Comparison of ENCODE assay signal across 17 cellular contexts in genomic region chr2:85902496-85902895, GRCh38. TPM values are rescaled to one million over a fixed set of nuclear protein-coding genes. Genes with fewer than 3 reads are reported as not detected.
DNase-seq lines count a peak whose midpoint lies in the region; ATAC-seq and TF ChIP-seq lines count a peak whose summit lies in the region.
"Had no signal": no experiment of that assay in that cellular context is flagged by ENCODE, and none has a peak within 500 bp of the region (broad histone marks: within the 10 kb centered on the region; RNA-seq: fewer than 3 reads in every experiment).

No MANE protein-coding gene starts in this region.

- no TSS peak for BruUV-seq in IMR-90 (replicated peaks; lab: Mats Ljungman, UMichigan)

- H2BK5ac ChIP-seq in IMR-90 (ENCODE audit: low read depth, low read length, poor library complexity, severe bottlenecking) (no peak overlapping the region), mesenchymal stem cell (ENCODE audit: low read depth, low read length, poor library complexity, severe bottlenecking) (no peak overlapping the region)

- H2BK20ac ChIP-seq in IMR-90 (ENCODE audit: low read depth, low read length): no peak overlapping the region

- no peak overlapping the region for H4K91ac ChIP-seq in IMR-90 (ENCODE audit: insufficient read depth, low read depth, low read length)
- no peak overlapping the region for H4K91ac ChIP-seq in mesenchymal stem cell (ENCODE audit: low read length)

- peak; percentile 76 for DNase-seq in AG08395 (ENCODE audit: low spot score)
- peak; percentile 85 for DNase-seq in IMR-90
- DNase-seq in dorsolateral prefrontal cortex: peak in 1 of 10 donors; percentile 77
- peak; percentile 86 for DNase-seq in mesenchymal stem cell
- DNase-seq in NCI-H1436 (lab: John Stamatoyannopoulos, UW): no peak
- DNase-seq in NCI-H510A (lab: John Stamatoyannopoulos, UW): no peak
- DNase-seq in HAP-1 (ENCODE audit: low spot score in 2 of 2): no peak
- DNase-seq: activated CD4-positive, alpha-beta T cell treated with anti-CD3 and anti-CD28 coated beads, Interleukin-2, amount 10 ng/mL, durations not matched to agents 7 days and 5 days; DMS 273 treated with DMSO at 0.1 percent for 48 hours; NCI-H1417; NCI-H446 treated with DMSO at 0.1 percent for 48 hours had no signal

- H3K4me3 ChIP-seq in IMR-90 (ENCODE audit: insufficient read depth, low read depth, low read length) (no peak overlapping the region), dorsolateral prefrontal cortex (peak overlapping the region in 31 of 59 donors; percentile 9 to 56 (median 30)), mesenchymal stem cell (ENCODE audit: insufficient read depth in 1 of 2, low read depth in 1 of 2, low read length in 2 of 2) (no peak overlapping the region), HAP-1 (no peak overlapping the region)
- H3K4me3 ChIP-seq: A549, ascending aorta, K562, tibial nerve had no signal

- H4K20me1 ChIP-seq in IMR-90 (ENCODE audit: insufficient read depth, low read length): no peaks in the 10 kb centered on the region

- H2AK5ac ChIP-seq in IMR-90 (ENCODE audit: low read depth, low read length) (no peak overlapping the region), mesenchymal stem cell (ENCODE audit: low read length, severe bottlenecking) (no peak overlapping the region)

- H3K18ac ChIP-seq in IMR-90 (ENCODE audit: low read depth, low read length) (no peak overlapping the region), mesenchymal stem cell (ENCODE audit: low read depth in 1 of 2, low read length in 2 of 2) (no peak overlapping the region)

- H4K8ac ChIP-seq in IMR-90 (ENCODE audit: low read depth in 2 of 2, low read length in 2 of 2) (no peak overlapping the region), mesenchymal stem cell (ENCODE audit: low read length) (no peak overlapping the region)

- H3K9me3 ChIP-seq in IMR-90 (ENCODE audit: control insufficient read depth, insufficient read depth, low read length) (no peaks in the 10 kb centered on the region), mesenchymal stem cell (ENCODE audit: control insufficient read depth, low read length) (no peaks in the 10 kb centered on the region), HAP-1 (no peaks in the 10 kb centered on the region)
- H3K9me3 ChIP-seq: A549, ascending aorta, neutrophil, tibial nerve had no signal

- no peak overlapping the region for H2BK12ac ChIP-seq in mesenchymal stem cell (ENCODE audit: low read length in 2 of 2)

- no peak overlapping the region for H2AK9ac ChIP-seq in IMR-90 (replicated peaks; ENCODE audit: low read depth, low read length, poor library complexity)

- no peak overlapping the region for H2BK120ac ChIP-seq in IMR-90 (ENCODE audit: low read depth, low read length)
- no peak overlapping the region for H2BK120ac ChIP-seq in mesenchymal stem cell (ENCODE audit: low read depth, low read length)

- dilution Hi-C loops in IMR-90 (cut with HindIII; ENCODE audit: low sequenced_read_pairs, unreplicated experiment): no loop called here

- H3K36me3 ChIP-seq in IMR-90 (ENCODE audit: control insufficient read depth, insufficient read depth, low read length): no peaks in the 10 kb centered on the region
- no peaks in the 10 kb centered on the region for H3K36me3 ChIP-seq in mesenchymal stem cell (ENCODE audit: control insufficient read depth in 1 of 2, insufficient read depth in 2 of 2, low read depth in 1 of 2, low read length in 2 of 2)
- H3K36me3 ChIP-seq in HAP-1 (replicated peaks): no peaks in the 10 kb centered on the region
- H3K36me3 ChIP-seq: ascending aorta, neutrophil, tibial nerve had no signal

- H3K4ac ChIP-seq in IMR-90 (ENCODE audit: low read depth, low read length) (no peak overlapping the region), mesenchymal stem cell (ENCODE audit: low read depth in 1 of 2, low read length in 2 of 2) (no peak overlapping the region)

- H3K9ac ChIP-seq in IMR-90 (ENCODE audit: low read depth, low read length): no peak overlapping the region
- H3K9ac ChIP-seq in mesenchymal stem cell (ENCODE audit: low read length): peak overlapping the region; percentile 64

- POLR2A ChIA-PET in IMR-90 (lab: Charles Lee; ENCODE audit: unreplicated experiment): no interaction called here

- no peak overlapping the region for H4K5ac ChIP-seq in IMR-90 (ENCODE audit: low read depth, low read length)

- no CpG with 5 or more reads among the region's 2 CpGs for WGBS in IMR-90 (ENCODE audit: extremely low coverage in 2 of 2, insufficient read length in 1 of 2), 2 experiments
- WGBS in mesenchymal stem cell: 50% methylated on average over 1 of the region's 2 CpGs

- no peaks in the 10 kb centered on the region for H3K79me1 ChIP-seq in IMR-90 (ENCODE audit: low read depth in 1 of 2, low read length in 2 of 2)
- no peaks in the 10 kb centered on the region for H3K79me1 ChIP-seq in mesenchymal stem cell (replicated peaks; ENCODE audit: low read length, poor library complexity, severe bottlenecking)

- H3K27ac ChIP-seq in IMR-90 (ENCODE audit: insufficient read depth, low read length) (no peak overlapping the region), dorsolateral prefrontal cortex (peak overlapping the region; percentile 81 to 100 (median 95)), mesenchymal stem cell (ENCODE audit: low read length, poor library complexity, severe bottlenecking) (no peak overlapping the region)
- H3K27ac ChIP-seq: ascending aorta, neutrophil had no signal

- no peak for TF ChIP-seq RAD21 in IMR-90 (IDR thresholded peaks at IDR 0.05; ENCODE audit: low read length)

- no peak overlapping the region for H3K23ac ChIP-seq in IMR-90 (ENCODE audit: low read depth, low read length)
- no peak overlapping the region for H3K23ac ChIP-seq in mesenchymal stem cell (ENCODE audit: low read length in 2 of 2)

- TF ChIP-seq CTCF in IMR-90 (conservative IDR thresholded peaks at IDR 0.05; ENCODE audit: low read depth, low read length) (no peak), dorsolateral prefrontal cortex (IDR thresholded peaks at IDR 0.05 in 54 of 56, conservative IDR thresholded peaks at IDR 0.05 in 2 of 56; ENCODE audit: low read depth in 1 of 56, partially characterized antibody in 56 of 56) (peak in 1 of 56 donors; percentile 17)

- H3K9me1 ChIP-seq in IMR-90 (ENCODE audit: insufficient read depth, low read length): no peaks in the 10 kb centered on the region; the same call in 1 of the 2 replicates

- H3K27me3 ChIP-seq in IMR-90 (ENCODE audit: control insufficient read depth, insufficient read depth, low read length): peaks cover 11% of the 10 kb centered on the region
- H3K27me3 ChIP-seq in dorsolateral prefrontal cortex: no peaks in the 10 kb centered on the region
- no peaks in the 10 kb centered on the region for H3K27me3 ChIP-seq in mesenchymal stem cell (ENCODE audit: control insufficient read depth in 1 of 2, insufficient read depth in 1 of 2, low read length in 2 of 2)
- peaks cover 10% of the 10 kb centered on the region for H3K27me3 ChIP-seq in HAP-1 (ENCODE audit: low read depth)
- H3K27me3 ChIP-seq: ascending aorta, neutrophil, tibial nerve had no signal

- TF ChIP-seq POLR2A in IMR-90 (IDR thresholded peaks at IDR 0.05; ENCODE audit: low read depth, low read length): no peak

- in situ Hi-C loops in IMR-90 (cut with MboI; ENCODE audit: low sequenced_read_pairs) (no loop called here), HAP-1 (cut with MboI; ENCODE audit: low sequenced_read_pairs) (no loop called here)

- ATAC-seq in IMR-90 (ENCODE audit: low read depth) (peak; percentile 90), HG03108 (IDR thresholded peaks at IDR 0.05; ENCODE audit: unreplicated experiment) (no peak)
- ATAC-seq: K562 had no signal

- no peak overlapping the region for H3K14ac ChIP-seq in IMR-90 (replicated peaks; ENCODE audit: low read depth, low read length)
- no peak overlapping the region for H3K14ac ChIP-seq in mesenchymal stem cell (ENCODE audit: low read length in 2 of 2)

- no peak overlapping the region for H3K56ac ChIP-seq in IMR-90 (ENCODE audit: extremely low read depth, insufficient read depth, low read length)

- no peak overlapping the region for H2AFZ ChIP-seq in IMR-90 (replicated peaks; ENCODE audit: low read length, poor library complexity)
- no peak overlapping the region for H2AFZ ChIP-seq in mesenchymal stem cell (ENCODE audit: low read depth, low read length)

- no peak overlapping the region for H3K4me2 ChIP-seq in IMR-90 (ENCODE audit: low read depth, low read length)
- no peak overlapping the region for H3K4me2 ChIP-seq in mesenchymal stem cell (ENCODE audit: low read length, poor library complexity, severe bottlenecking)
- H3K4me2 ChIP-seq: A549 had no signal

- CTCF ChIA-PET in IMR-90 (lab: Yijun Ruan, JAX): no interaction called here

- intact Hi-C loops in IMR-90 (cut with micrococcal nuclease): no loop called here
- intact Hi-C loops in dorsolateral prefrontal cortex (cut with DNase I): loop anchor here in 1 of 2 donors (1.0 kb wide), 1 partner anchor 12 kb away; no protein-coding TSS in a partner anchor

- H3K4me1 ChIP-seq in IMR-90 (ENCODE audit: control insufficient read depth, insufficient read depth, low read length) (peaks cover 12% of the 10 kb centered on the region), mesenchymal stem cell (ENCODE audit: control insufficient read depth, insufficient read depth, low read depth, low read length) (no peaks in the 10 kb centered on the region), HAP-1 (no peaks in the 10 kb centered on the region)

- H2BK15ac ChIP-seq in IMR-90 (ENCODE audit: low read depth, low read length) (no peak overlapping the region), mesenchymal stem cell (ENCODE audit: low read depth, poor library complexity, severe bottlenecking) (no peak overlapping the region)

TF ChIP-seq in IMR-90, 13 proteins besides CTCF, POLR2A, EP300 and RAD21:
- TF ChIP-seq RFX5 (IDR thresholded peaks at IDR 0.05; ENCODE audit: low read depth, low read length) (no peak), USF2 (IDR thresholded peaks at IDR 0.05; ENCODE audit: low read depth, low read length) (no peak), FOS (IDR thresholded peaks at IDR 0.05; ENCODE audit: low read depth, low read length) (peak; percentile 28; the same call in 1 of the 2 replicates), CEBPB (IDR thresholded peaks at IDR 0.05; ENCODE audit: low read depth, low read length) (peak; percentile 91)

RNA-seq across cellular contexts. Expression of gene ST3GAL5, which starts 13.7 kb away (rescaled TPM):
- total RNA-seq in IMR-90 (2012; rRNA removed) (16.8 and 18.6 TPM in 2 replicates), dorsolateral prefrontal cortex (100 to 1,000 TPM in 11 of 120 experiments, 10 to 100 TPM in 109; 56.0 to 109 (median 86.7) TPM)
- 19.2 and 21.0 TPM in 2 replicates for polyA plus RNA-seq in IMR-90 (2012; rRNA removed)
- 7.8 and 18.4 TPM in 2 replicates for polyA plus RNA-seq in IMR-90 (2012; cell fraction: cytosol; rRNA removed)
- polyA plus RNA-seq in IMR-90 (2012; cell fraction: nucleus; rRNA removed; ENCODE audit: low replicate concordance): 8.6 and 21.3 TPM in 2 replicates
- 135 TPM for polyA plus RNA-seq in mesenchymal stem cell (2013, experiment 1 of 2)
- 140 TPM for polyA plus RNA-seq in mesenchymal stem cell (2013, experiment 2 of 2)

Comparison
In these comparisons a context has a peak if more than half of its experiments do, and no peak if none do; other contexts are left out.
1. DNase-seq: peak in AG08395 (single experiment), IMR-90 (single experiment) and mesenchymal stem cell (single experiment); none in NCI-H1436 (single experiment), NCI-H510A (single experiment) and HAP-1 (0 of 2).
2. H3K27ac ChIP-seq: peak in dorsolateral prefrontal cortex (59 of 59); none in IMR-90 (single experiment) and mesenchymal stem cell (single experiment).
3. H3K4me3 ChIP-seq: peak in dorsolateral prefrontal cortex (31 of 59); none in IMR-90 (single experiment), mesenchymal stem cell (0 of 2) and HAP-1 (single experiment).